Comparison of ENCODE assay signal across 6 cellular contexts in genomic region chr20:23748975-23749374, GRCh38. TPM values are rescaled to one million over a fixed set of nuclear protein-coding genes. Genes with fewer than 3 reads are reported as not detected.
"Had no signal": no experiment of that assay in that cellular context is flagged by ENCODE, and none has a peak within 500 bp of the region (broad histone marks: within the 10 kb centered on the region; RNA-seq: fewer than 3 reads in every experiment).

No MANE protein-coding gene starts in this region.

RNA-seq across cellular contexts. Expression of gene CST1, which starts 1.8 kb away (rescaled TPM):
- total RNA-seq: LHCN-M2, MCF 10A, Right ventricle myocardium superior, SJSA1 had no signal
- polyA plus RNA-seq: IgD-negative memory B cell, SK-N-SH had no signal
